1 cellular context compared by ENCODE assay signal in the genomic region with DNA sequence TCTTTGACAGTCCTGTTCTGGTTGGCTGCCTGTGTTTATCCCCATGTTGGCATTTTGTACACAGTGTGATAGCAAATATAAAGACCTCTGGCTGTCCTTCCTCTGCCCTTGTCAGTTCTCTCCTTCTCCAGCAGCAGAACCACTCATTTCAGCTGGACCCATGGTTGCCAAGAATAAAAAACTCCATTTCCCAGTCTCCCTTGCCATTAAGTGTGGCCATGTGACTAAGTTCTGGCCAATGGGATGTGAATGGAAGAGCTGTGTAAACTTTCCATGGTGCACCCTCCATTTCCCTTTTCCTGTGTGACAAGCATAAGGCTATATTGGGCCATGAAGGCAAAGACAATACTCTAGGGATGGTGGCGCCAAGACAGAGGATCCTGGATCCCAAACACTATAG.
TF ChIP-seq lines count a peak whose summit lies in the region.

No MANE protein-coding gene starts in this region.

TF ChIP-seq in HepG2, 621 proteins besides CTCF, POLR2A, EP300 and RAD21 (continued from another document and continues in another):
- TF ChIP-seq, protein P1, sequence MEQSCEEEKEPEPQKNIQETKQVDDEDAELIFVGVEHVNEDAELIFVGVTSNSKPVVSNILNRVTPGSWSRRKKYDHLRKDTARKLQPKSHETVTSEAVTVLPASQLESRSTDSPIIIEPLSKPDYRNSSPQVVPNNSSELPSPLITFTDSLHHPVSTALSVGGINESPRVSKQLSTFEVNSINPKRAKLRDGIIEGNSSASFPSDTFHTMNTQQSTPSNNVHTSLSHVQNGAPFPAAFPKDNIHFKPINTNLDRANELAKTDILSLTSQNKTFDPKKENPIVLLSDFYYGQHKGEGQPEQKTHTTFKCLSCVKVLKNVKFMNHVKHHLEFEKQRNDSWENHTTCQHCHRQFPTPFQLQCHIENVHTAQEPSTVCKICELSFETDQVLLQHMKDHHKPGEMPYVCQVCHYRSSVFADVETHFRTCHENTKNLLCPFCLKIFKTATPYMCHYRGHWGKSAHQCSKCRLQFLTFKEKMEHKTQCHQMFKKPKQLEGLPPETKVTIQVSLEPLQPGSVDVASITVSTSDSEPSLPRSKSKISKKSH (CRISPR knock-in tag; IDR thresholded peaks at IDR 0.05; ENCODE audit: borderline replicate concordance) = no peak
- no peak for TF ChIP-seq ZFP36L2 (CRISPR knock-in tag; IDR thresholded peaks at IDR 0.05)
- TF ChIP-seq SATB2 (CRISPR knock-in tag; IDR thresholded peaks at IDR 0.05) = no peak
- TF ChIP-seq ZNF782 (CRISPR knock-in tag; IDR thresholded peaks at IDR 0.05; ENCODE audit: borderline replicate concordance) = no peak
- no peak for TF ChIP-seq PAF1 (CRISPR knock-in tag; IDR thresholded peaks at IDR 0.05)
- peak; percentile 56; the same call in 1 of the 2 replicates for TF ChIP-seq FOXA3 (CRISPR knock-in tag; IDR thresholded peaks at IDR 0.05)
- TF ChIP-seq SRSF4 (IDR thresholded peaks at IDR 0.05; ENCODE audit: low read depth, low read length, poor library complexity, severe bottlenecking) = no peak
- TF ChIP-seq, protein P2, sequence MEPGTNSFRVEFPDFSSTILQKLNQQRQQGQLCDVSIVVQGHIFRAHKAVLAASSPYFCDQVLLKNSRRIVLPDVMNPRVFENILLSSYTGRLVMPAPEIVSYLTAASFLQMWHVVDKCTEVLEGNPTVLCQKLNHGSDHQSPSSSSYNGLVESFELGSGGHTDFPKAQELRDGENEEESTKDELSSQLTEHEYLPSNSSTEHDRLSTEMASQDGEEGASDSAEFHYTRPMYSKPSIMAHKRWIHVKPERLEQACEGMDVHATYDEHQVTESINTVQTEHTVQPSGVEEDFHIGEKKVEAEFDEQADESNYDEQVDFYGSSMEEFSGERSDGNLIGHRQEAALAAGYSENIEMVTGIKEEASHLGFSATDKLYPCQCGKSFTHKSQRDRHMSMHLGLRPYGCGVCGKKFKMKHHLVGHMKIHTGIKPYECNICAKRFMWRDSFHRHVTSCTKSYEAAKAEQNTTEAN (CRISPR knock-in tag; conservative IDR thresholded peaks at IDR 0.05) = no peak
- TF ChIP-seq MAFK (conservative IDR thresholded peaks at IDR 0.05 in 1 of 2, IDR thresholded peaks at IDR 0.05 in 1 of 2; ENCODE audit: low read length in 2 of 2) = no peak
- TF ChIP-seq, protein P3, sequence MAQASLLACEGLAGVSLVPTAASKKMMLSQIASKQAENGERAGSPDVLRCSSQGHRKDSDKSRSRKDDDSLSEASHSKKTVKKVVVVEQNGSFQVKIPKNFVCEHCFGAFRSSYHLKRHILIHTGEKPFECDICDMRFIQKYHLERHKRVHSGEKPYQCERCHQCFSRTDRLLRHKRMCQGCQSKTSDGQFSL (CRISPR knock-in tag; IDR thresholded peaks at IDR 0.05) = no peak
- TF ChIP-seq THAP11 (CRISPR knock-in tag; IDR thresholded peaks at IDR 0.05) = peak; percentile 97
- no peak for TF ChIP-seq TOPORS (CRISPR knock-in tag; IDR thresholded peaks at IDR 0.05)
- TF ChIP-seq, protein P4, sequence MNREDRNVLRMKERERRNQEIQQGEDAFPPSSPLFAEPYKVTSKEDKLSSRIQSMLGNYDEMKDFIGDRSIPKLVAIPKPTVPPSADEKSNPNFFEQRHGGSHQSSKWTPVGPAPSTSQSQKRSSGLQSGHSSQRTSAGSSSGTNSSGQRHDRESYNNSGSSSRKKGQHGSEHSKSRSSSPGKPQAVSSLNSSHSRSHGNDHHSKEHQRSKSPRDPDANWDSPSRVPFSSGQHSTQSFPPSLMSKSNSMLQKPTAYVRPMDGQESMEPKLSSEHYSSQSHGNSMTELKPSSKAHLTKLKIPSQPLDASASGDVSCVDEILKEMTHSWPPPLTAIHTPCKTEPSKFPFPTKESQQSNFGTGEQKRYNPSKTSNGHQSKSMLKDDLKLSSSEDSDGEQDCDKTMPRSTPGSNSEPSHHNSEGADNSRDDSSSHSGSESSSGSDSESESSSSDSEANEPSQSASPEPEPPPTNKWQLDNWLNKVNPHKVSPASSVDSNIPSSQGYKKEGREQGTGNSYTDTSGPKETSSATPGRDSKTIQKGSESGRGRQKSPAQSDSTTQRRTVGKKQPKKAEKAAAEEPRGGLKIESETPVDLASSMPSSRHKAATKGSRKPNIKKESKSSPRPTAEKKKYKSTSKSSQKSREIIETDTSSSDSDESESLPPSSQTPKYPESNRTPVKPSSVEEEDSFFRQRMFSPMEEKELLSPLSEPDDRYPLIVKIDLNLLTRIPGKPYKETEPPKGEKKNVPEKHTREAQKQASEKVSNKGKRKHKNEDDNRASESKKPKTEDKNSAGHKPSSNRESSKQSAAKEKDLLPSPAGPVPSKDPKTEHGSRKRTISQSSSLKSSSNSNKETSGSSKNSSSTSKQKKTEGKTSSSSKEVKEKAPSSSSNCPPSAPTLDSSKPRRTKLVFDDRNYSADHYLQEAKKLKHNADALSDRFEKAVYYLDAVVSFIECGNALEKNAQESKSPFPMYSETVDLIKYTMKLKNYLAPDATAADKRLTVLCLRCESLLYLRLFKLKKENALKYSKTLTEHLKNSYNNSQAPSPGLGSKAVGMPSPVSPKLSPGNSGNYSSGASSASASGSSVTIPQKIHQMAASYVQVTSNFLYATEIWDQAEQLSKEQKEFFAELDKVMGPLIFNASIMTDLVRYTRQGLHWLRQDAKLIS (CRISPR knock-in tag; IDR thresholded peaks at IDR 0.05) = no peak
- no peak for TF ChIP-seq LCORL (IDR thresholded peaks at IDR 0.05)
- no peak for TF ChIP-seq LCORL (CRISPR knock-in tag; IDR thresholded peaks at IDR 0.05)
- no peak for TF ChIP-seq SRSF1 (optimal IDR thresholded peaks at IDR 0.05; ENCODE audit: low read depth, low read length)
- 0 out of 2 replicates have a peak, but pooled peaks have one; percentile 35 for TF ChIP-seq FOSL2 (CRISPR knock-in tag; IDR thresholded peaks at IDR 0.05)
- no peak for TF ChIP-seq TOE1 (CRISPR knock-in tag; IDR thresholded peaks at IDR 0.05)
- TF ChIP-seq, protein P5, sequence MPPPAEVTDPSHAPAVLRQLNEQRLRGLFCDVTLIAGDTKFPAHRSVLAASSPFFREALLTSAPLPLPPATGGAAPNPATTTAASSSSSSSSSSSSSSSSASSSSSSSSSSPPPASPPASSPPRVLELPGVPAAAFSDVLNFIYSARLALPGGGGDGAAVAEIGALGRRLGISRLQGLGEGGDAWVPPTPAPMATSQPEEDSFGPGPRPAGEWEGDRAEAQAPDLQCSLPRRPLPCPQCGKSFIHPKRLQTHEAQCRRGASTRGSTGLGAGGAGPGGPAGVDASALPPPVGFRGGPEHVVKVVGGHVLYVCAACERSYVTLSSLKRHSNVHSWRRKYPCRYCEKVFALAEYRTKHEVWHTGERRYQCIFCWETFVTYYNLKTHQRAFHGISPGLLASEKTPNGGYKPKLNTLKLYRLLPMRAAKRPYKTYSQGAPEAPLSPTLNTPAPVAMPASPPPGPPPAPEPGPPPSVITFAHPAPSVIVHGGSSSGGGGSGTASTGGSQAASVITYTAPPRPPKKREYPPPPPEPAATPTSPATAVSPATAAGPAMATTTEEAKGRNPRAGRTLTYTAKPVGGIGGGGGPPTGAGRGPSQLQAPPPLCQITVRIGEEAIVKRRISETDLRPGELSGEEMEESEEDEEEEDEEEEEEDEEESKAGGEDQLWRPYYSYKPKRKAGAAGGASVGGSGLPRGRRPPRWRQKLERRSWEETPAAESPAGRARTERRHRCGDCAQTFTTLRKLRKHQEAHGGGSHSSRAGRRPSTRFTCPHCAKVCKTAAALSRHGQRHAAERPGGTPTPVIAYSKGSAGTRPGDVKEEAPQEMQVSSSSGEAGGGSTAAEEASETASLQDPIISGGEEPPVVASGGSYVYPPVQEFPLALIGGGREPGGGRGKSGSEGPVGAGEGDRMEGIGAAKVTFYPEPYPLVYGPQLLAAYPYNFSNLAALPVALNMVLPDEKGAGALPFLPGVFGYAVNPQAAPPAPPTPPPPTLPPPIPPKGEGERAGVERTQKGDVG (CRISPR knock-in tag; IDR thresholded peaks at IDR 0.05; ENCODE audit: borderline replicate concordance) = 0 out of 2 replicates have a peak, but pooled peaks have one; percentile 1
- no peak for TF ChIP-seq ZNF577 (CRISPR knock-in tag; IDR thresholded peaks at IDR 0.05; ENCODE audit: borderline replicate concordance, low read depth)
- TF ChIP-seq, protein P6, sequence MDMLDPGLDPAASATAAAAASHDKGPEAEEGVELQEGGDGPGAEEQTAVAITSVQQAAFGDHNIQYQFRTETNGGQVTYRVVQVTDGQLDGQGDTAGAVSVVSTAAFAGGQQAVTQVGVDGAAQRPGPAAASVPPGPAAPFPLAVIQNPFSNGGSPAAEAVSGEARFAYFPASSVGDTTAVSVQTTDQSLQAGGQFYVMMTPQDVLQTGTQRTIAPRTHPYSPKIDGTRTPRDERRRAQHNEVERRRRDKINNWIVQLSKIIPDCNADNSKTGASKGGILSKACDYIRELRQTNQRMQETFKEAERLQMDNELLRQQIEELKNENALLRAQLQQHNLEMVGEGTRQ (IDR thresholded peaks at IDR 0.05; ENCODE audit: low read depth, low read length) = peak; percentile 92
- TF ChIP-seq, protein P6 (CRISPR knock-in tag; IDR thresholded peaks at IDR 0.05; ENCODE audit: borderline replicate concordance) = peak; percentile 96; the same call in 1 of the 2 replicates
- TF ChIP-seq, protein P7, sequence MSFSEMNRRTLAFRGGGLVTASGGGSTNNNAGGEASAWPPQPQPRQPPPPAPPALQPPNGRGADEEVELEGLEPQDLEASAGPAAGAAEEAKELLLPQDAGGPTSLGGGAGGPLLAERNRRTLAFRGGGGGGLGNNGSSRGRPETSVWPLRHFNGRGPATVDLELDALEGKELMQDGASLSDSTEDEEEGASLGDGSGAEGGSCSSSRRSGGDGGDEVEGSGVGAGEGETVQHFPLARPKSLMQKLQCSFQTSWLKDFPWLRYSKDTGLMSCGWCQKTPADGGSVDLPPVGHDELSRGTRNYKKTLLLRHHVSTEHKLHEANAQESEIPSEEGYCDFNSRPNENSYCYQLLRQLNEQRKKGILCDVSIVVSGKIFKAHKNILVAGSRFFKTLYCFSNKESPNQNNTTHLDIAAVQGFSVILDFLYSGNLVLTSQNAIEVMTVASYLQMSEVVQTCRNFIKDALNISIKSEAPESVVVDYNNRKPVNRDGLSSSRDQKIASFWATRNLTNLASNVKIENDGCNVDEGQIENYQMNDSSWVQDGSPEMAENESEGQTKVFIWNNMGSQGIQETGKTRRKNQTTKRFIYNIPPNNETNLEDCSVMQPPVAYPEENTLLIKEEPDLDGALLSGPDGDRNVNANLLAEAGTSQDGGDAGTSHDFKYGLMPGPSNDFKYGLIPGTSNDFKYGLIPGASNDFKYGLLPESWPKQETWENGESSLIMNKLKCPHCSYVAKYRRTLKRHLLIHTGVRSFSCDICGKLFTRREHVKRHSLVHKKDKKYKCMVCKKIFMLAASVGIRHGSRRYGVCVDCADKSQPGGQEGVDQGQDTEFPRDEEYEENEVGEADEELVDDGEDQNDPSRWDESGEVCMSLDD (CRISPR knock-in tag; IDR thresholded peaks at IDR 0.05; ENCODE audit: borderline replicate concordance) = no peak
- TF ChIP-seq SALL2 (CRISPR knock-in tag; IDR thresholded peaks at IDR 0.05) = no peak
- no peak for TF ChIP-seq ZNF317 (CRISPR knock-in tag; IDR thresholded peaks at IDR 0.05)
- TF ChIP-seq ZNF549 (CRISPR knock-in tag; IDR thresholded peaks at IDR 0.05) = no peak
- no peak for TF ChIP-seq NFE2L2 (IDR thresholded peaks at IDR 0.05; ENCODE audit: low read length)
- no peak for TF ChIP-seq CC2D1A (CRISPR knock-in tag; IDR thresholded peaks at IDR 0.05)
- TF ChIP-seq, protein P8, sequence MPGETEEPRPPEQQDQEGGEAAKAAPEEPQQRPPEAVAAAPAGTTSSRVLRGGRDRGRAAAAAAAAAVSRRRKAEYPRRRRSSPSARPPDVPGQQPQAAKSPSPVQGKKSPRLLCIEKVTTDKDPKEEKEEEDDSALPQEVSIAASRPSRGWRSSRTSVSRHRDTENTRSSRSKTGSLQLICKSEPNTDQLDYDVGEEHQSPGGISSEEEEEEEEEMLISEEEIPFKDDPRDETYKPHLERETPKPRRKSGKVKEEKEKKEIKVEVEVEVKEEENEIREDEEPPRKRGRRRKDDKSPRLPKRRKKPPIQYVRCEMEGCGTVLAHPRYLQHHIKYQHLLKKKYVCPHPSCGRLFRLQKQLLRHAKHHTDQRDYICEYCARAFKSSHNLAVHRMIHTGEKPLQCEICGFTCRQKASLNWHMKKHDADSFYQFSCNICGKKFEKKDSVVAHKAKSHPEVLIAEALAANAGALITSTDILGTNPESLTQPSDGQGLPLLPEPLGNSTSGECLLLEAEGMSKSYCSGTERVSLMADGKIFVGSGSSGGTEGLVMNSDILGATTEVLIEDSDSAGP (CRISPR knock-in tag; IDR thresholded peaks at IDR 0.05; ENCODE audit: borderline replicate concordance) = no peak
- peak; percentile 69 for TF ChIP-seq GABPB1 (CRISPR knock-in tag; IDR thresholded peaks at IDR 0.05)
- 0 out of 2 replicates have a peak, but pooled peaks have one; percentile 26 for TF ChIP-seq CEBPG (CRISPR knock-in tag; IDR thresholded peaks at IDR 0.05)
- TF ChIP-seq U2AF1 (optimal IDR thresholded peaks at IDR 0.05; ENCODE audit: low read depth, low read length) = no peak
- TF ChIP-seq, protein P9, sequence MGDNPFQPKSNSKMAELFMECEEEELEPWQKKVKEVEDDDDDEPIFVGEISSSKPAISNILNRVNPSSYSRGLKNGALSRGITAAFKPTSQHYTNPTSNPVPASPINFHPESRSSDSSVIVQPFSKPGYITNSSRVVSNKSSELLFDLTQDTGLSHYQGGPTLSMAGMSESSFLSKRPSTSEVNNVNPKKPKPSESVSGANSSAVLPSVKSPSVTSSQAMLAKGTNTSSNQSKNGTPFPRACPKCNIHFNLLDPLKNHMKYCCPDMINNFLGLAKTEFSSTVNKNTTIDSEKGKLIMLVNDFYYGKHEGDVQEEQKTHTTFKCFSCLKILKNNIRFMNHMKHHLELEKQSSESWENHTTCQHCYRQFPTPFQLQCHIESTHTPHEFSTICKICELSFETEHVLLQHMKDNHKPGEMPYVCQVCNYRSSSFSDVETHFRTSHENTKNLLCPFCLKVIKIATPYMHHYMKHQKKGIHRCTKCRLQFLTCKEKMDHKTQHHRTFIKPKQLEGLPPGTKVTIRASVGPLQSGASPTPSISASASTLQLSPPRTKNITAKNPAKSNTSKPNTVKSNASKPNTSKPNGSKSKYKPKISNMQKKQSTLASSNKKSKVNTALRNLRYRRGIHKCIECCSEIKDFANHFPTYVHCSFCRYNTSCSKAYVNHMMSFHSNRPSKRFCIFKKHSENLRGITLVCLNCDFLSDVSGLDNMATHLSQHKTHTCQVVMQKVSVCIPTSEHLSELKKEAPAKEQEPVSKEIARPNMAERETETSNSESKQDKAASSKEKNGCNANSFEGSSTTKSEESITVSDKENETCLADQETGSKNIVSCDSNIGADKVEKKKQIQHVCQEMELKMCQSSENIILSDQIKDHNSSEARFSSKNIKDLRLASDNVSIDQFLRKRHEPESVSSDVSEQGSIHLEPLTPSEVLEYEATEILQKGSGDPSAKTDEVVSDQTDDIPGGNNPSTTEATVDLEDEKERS (CRISPR knock-in tag; IDR thresholded peaks at IDR 0.05) = no peak
- TF ChIP-seq IKZF1 (IDR thresholded peaks at IDR 0.05) = no peak
- no peak for TF ChIP-seq GATAD2A (CRISPR knock-in tag; IDR thresholded peaks at IDR 0.05)
- TF ChIP-seq, protein P10, sequence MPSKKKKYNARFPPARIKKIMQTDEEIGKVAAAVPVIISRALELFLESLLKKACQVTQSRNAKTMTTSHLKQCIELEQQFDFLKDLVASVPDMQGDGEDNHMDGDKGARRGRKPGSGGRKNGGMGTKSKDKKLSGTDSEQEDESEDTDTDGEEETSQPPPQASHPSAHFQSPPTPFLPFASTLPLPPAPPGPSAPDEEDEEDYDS (CRISPR knock-in tag; IDR thresholded peaks at IDR 0.05) = peak; percentile 13; the same call in 1 of the 2 replicates
- no peak for TF ChIP-seq ZNF883 (CRISPR knock-in tag; IDR thresholded peaks at IDR 0.05; ENCODE audit: not compliant biosample characterization)
- TF ChIP-seq ZNF225 (CRISPR knock-in tag; IDR thresholded peaks at IDR 0.05) = no peak
- TF ChIP-seq ZBTB21 (CRISPR knock-in tag; IDR thresholded peaks at IDR 0.05) = no peak
